Comparison of ENCODE assay signal across 17 cellular contexts in the genomic region with DNA sequence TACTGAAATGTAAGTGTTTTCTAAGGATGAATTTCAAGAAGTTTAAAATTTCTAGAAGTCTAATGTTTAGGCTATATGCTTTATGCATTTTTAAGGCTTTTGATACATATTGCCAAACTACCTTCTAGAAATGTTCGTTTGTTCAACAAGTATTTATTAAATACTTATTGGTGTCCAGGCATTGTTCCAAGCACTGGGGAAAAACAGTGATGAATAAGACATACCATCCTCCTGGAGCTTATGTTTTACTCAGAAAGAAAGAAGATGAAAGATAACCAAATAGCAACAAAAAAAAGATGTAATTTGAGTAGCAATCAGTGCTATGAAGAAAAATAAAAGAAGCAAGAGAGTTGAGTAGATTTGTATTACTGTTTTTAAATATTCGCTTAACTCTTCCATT.
"Had no signal": no experiment of that assay in that cellular context is flagged by ENCODE, and none has a peak within 500 bp of the region (broad histone marks: within the 10 kb centered on the region; RNA-seq: fewer than 3 reads in every experiment).

No MANE protein-coding gene starts in this region.

- H3K27me3 ChIP-seq: body of pancreas, esophagus squamous epithelium, neural progenitor cell, sigmoid colon, upper lobe of right lung had no signal

- H3K4me2 ChIP-seq: neural progenitor cell had no signal

- H2AFZ ChIP-seq: neural progenitor cell, parathyroid adenoma had no signal

- H3K9ac ChIP-seq: neural progenitor cell, parathyroid adenoma had no signal

- H3K4me1 ChIP-seq: body of pancreas, esophagus squamous epithelium, neural progenitor cell, parathyroid adenoma, sigmoid colon, upper lobe of right lung had no signal

- DNase-seq: activated CD4-positive, CD25-positive, alpha-beta regulatory T cell; activated CD8-positive, alpha-beta memory T cell treated with anti-CD3 and anti-CD28 coated beads, Interleukin-2, amount 50 U/mL, for 48 hours; activated gamma-delta T cell; activated T-cell treated with anti-CD3 and anti-CD28 coated beads, Interleukin-2, amount 50 U/mL, for 72 hours; central memory CD4-positive, alpha-beta T cell; cortex of kidney; effector CD8-positive, alpha-beta T cell; esophagus squamous epithelium; sigmoid colon; stimulated activated CD4-positive, alpha-beta T cell treated with anti-CD3 and anti-CD28 coated beads, Interleukin-2, amount 100 ng/mL, for 24 hours; upper lobe of right lung had no signal

- H3K27ac ChIP-seq: body of pancreas, esophagus squamous epithelium, neural progenitor cell, parathyroid adenoma, sigmoid colon, thoracic aorta, upper lobe of right lung had no signal

- H3K4me3 ChIP-seq: body of pancreas, esophagus squamous epithelium, neural progenitor cell, sigmoid colon, thoracic aorta, upper lobe of right lung had no signal

- H3K9me3 ChIP-seq: body of pancreas, esophagus squamous epithelium, sigmoid colon, thoracic aorta, upper lobe of right lung had no signal

- ATAC-seq: activated naive CD4-positive, alpha-beta T cell treated with anti-CD3 and anti-CD28 coated beads, Interleukin-2, amount 50 U/mL, for 72 hours; activated T-cell treated with anti-CD3 and anti-CD28 coated beads, Interleukin-2, amount 50 U/mL, for 72 hours; body of pancreas; left lobe of liver; upper lobe of right lung had no signal

- H3K36me3 ChIP-seq: esophagus squamous epithelium, neural progenitor cell, sigmoid colon, thoracic aorta, upper lobe of right lung had no signal
